1 cellular context compared by ENCODE assay signal in the genomic region with DNA sequence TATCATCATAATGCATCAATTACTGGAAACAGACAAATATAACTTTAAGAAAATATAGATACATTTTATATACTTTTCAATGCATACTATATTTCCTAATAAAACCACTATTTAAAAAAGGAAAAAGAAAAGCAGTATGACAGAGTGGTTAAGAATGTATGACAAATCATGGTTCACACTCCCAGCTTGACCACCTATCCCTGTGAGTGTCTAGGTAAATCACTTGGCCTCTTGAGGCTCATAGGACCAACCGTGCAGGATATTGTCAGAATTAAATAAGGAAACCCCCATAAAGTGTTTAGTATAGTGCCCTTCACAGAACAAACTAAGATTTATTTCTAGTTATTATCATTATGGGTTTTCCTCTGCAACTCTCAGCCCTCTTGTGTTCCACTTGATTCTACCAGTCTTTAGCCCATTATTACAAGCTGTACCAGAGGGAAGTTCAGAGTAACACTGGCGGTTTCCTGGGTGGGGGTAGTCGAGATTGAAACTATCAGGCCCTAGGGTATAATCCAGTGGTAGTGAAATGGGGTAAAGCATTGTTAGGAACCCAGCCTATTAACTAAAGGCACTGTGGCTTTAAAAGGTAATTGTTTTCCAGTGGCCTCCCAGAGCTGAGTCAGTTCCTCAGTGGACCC.
TF ChIP-seq lines count a peak whose summit lies in the region.

No MANE protein-coding gene starts in this region.

TF ChIP-seq in A549, 52 proteins besides CTCF, POLR2A, EP300 and RAD21 (continued from another document):
- TF ChIP-seq, protein P1, sequence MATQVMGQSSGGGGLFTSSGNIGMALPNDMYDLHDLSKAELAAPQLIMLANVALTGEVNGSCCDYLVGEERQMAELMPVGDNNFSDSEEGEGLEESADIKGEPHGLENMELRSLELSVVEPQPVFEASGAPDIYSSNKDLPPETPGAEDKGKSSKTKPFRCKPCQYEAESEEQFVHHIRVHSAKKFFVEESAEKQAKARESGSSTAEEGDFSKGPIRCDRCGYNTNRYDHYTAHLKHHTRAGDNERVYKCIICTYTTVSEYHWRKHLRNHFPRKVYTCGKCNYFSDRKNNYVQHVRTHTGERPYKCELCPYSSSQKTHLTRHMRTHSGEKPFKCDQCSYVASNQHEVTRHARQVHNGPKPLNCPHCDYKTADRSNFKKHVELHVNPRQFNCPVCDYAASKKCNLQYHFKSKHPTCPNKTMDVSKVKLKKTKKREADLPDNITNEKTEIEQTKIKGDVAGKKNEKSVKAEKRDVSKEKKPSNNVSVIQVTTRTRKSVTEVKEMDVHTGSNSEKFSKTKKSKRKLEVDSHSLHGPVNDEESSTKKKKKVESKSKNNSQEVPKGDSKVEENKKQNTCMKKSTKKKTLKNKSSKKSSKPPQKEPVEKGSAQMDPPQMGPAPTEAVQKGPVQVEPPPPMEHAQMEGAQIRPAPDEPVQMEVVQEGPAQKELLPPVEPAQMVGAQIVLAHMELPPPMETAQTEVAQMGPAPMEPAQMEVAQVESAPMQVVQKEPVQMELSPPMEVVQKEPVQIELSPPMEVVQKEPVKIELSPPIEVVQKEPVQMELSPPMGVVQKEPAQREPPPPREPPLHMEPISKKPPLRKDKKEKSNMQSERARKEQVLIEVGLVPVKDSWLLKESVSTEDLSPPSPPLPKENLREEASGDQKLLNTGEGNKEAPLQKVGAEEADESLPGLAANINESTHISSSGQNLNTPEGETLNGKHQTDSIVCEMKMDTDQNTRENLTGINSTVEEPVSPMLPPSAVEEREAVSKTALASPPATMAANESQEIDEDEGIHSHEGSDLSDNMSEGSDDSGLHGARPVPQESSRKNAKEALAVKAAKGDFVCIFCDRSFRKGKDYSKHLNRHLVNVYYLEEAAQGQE (IDR thresholded peaks at IDR 0.05): no peak
- TF ChIP-seq ZNF302 (CRISPR knock-in tag; IDR thresholded peaks at IDR 0.05) (no peak), POLR2AphosphoS2 (conservative IDR thresholded peaks at IDR 0.05; ENCODE audit: low read length) (no peak)
TF ChIP-seq in A549: peak in this region for 0.
